Comparison of ENCODE assay signal across 10 cellular contexts in genomic region chr14:99338313-99338712, GRCh38.
"Had no signal": no experiment of that assay in that cellular context is flagged by ENCODE, and none has a peak within 500 bp of the region (broad histone marks: within the 10 kb centered on the region; RNA-seq: fewer than 3 reads in every experiment).

No MANE protein-coding gene starts in this region.

- DNase-seq: H9, HCEC 1CT, HFFc6, KBM-7 had no signal

- H3K27ac ChIP-seq: HL-60, KMS-11 had no signal

- FAIRE-seq: H1, H54, HepG2 had no signal

- H3K9ac ChIP-seq: KMS-11 had no signal

- H3K4me3 ChIP-seq: GM23338 had no signal

- H3K4me2 ChIP-seq: GM23338, KMS-11 had no signal

- ATAC-seq: GM23338, HepG2 had no signal

- H2AFZ ChIP-seq: GM23338 had no signal
